Comparison of ENCODE assay signal across 34 cellular contexts in genomic region chr4:121817701-121818100, GRCh38. TPM values are rescaled to one million over a fixed set of nuclear protein-coding genes. Genes with fewer than 3 reads are reported as not detected.
A peak's percentile ranks its signal among the peaks of the same experiment; 100 is the strongest.
DNase-seq lines count a peak whose midpoint lies in the region; ATAC-seq and TF ChIP-seq lines count a peak whose summit lies in the region.
"Had no signal": no experiment of that assay in that cellular context is flagged by ENCODE, and none has a peak within 500 bp of the region (broad histone marks: within the 10 kb centered on the region; RNA-seq: fewer than 3 reads in every experiment).

No MANE protein-coding gene starts in this region.

- H3K27me3 Mint-ChIP-seq in activated CD4-positive, alpha-beta T cell treated with anti-CD3 and anti-CD28 coated beads, Interleukin-2, amount 10 ng/mL, durations not matched to agents 7 days and 5 days, result no peaks in the 10 kb centered on the region
- no peaks in the 10 kb centered on the region for H3K27me3 Mint-ChIP-seq in activated T-helper 1 cell treated with anti-CD3 and anti-CD28 coated beads, Interleukin-12 subunit alpha, Interleukin-12 subunit beta, Interleukin-2, Interleukin-4 antibody, amounts not matched to agents 30 ng/mL and 10 ng/mL and 1 ng/mL, durations not matched to agents 14 hours and 24 hours and 36 hours (ENCODE audit: insufficient read depth)
- H3K27me3 Mint-ChIP-seq: activated naive CD8-positive, alpha-beta T cell had no signal

- peak overlapping the region; percentile 60 for H3K27ac Mint-ChIP-seq in activated CD4-positive, alpha-beta T cell treated with anti-CD3 and anti-CD28 coated beads, Interleukin-2, amount 10 ng/mL, durations not matched to agents 7 days and 5 days
- peak overlapping the region; percentile 15 for H3K27ac Mint-ChIP-seq in activated T-helper 1 cell treated with anti-CD3 and anti-CD28 coated beads, Interleukin-12 subunit alpha, Interleukin-12 subunit beta, Interleukin-2, Interleukin-4 antibody, amounts not matched to agents 30 ng/mL and 10 ng/mL and 1 ng/mL, durations not matched to agents 14 hours and 24 hours and 36 hours
- H3K27ac Mint-ChIP-seq: endodermal cell had no signal

- peaks cover 83% of the 10 kb centered on the region for H3K79me2 ChIP-seq in GM23248 (ENCODE audit: insufficient read depth)

- no peaks in the 10 kb centered on the region for H4K20me1 ChIP-seq in GM23248 (ENCODE audit: insufficient read depth)

- no peak overlapping the region for H3K9ac ChIP-seq in GM23248
- H3K9ac ChIP-seq: KMS-11 had no signal

- no peak for ATAC-seq in heart right ventricle
- ATAC-seq: A549, foreskin keratinocyte, pancreas had no signal

- CTCF ChIA-PET in activated CD4-positive, alpha-beta T cell treated with anti-CD3 and anti-CD28 coated beads, Interleukin-2, amount 10 ng/mL, durations not matched to agents 7 days and 5 days (lab: Charles Lee), result interaction anchor here (1.0 kb wide), 1 partner anchor 10 kb away, joined by 3 read pairs; no protein-coding TSS in a partner anchor

- in situ Hi-C loops in GM23248 (cut with MboI), result no loop called here

- H3K27ac ChIP-seq in 22Rv1 (0 out of 2 replicates have a peak overlapping the region, but pooled peaks have one; percentile 2), GM23248 (peak overlapping the region; percentile 1; the same call in 1 of the 2 replicates), heart right ventricle (no peak overlapping the region)
- H3K27ac ChIP-seq: A549, ascending aorta, esophagus muscularis mucosa, foreskin keratinocyte, KMS-11, pancreas, tibial nerve, VCaP had no signal

- WGBS in GM23248 (ENCODE audit: low coverage in 1 of 2, low lambda C conversion rate in 2 of 2, missing lambda C conversion rate in 2 of 2), 2 experiments, result 50 to 59% methylated on average over 1 of the region's 1 CpG
- WGBS in heart right ventricle, 2 donors, result 78 to 84% methylated on average over 1 of the region's 1 CpG

- H3K9me3 ChIP-seq in GM23248 (ENCODE audit: low read depth) (no peaks in the 10 kb centered on the region), heart right ventricle (no peaks in the 10 kb centered on the region)
- H3K9me3 ChIP-seq: A549, ascending aorta, esophagus muscularis mucosa, pancreas, tibial nerve had no signal

- H3K4me1 Mint-ChIP-seq in activated CD4-positive, alpha-beta T cell treated with anti-CD3 and anti-CD28 coated beads, Interleukin-2, amount 10 ng/mL, durations not matched to agents 7 days and 5 days, result peaks cover 67% of the 10 kb centered on the region
- peaks cover 65% of the 10 kb centered on the region for H3K4me1 Mint-ChIP-seq in activated T-helper 1 cell treated with anti-CD3 and anti-CD28 coated beads, Interleukin-12 subunit alpha, Interleukin-12 subunit beta, Interleukin-2, Interleukin-4 antibody, amounts not matched to agents 30 ng/mL and 10 ng/mL and 1 ng/mL, durations not matched to agents 14 hours and 24 hours and 36 hours (ENCODE audit: low read depth)

- no peak overlapping the region for H3K4me3 Mint-ChIP-seq in activated CD4-positive, alpha-beta T cell treated with anti-CD3 and anti-CD28 coated beads, Interleukin-2, amount 10 ng/mL, durations not matched to agents 7 days and 5 days
- no peak overlapping the region for H3K4me3 Mint-ChIP-seq in activated T-helper 1 cell treated with anti-CD3 and anti-CD28 coated beads, Interleukin-12 subunit alpha, Interleukin-12 subunit beta, Interleukin-2, Interleukin-4 antibody, amounts not matched to agents 30 ng/mL and 10 ng/mL and 1 ng/mL, durations not matched to agents 14 hours and 24 hours and 36 hours
- H3K4me3 Mint-ChIP-seq: activated naive CD8-positive, alpha-beta T cell; endodermal cell had no signal

- H3K4me2 ChIP-seq in GM23248 (ENCODE audit: unreplicated experiment), result no peak overlapping the region
- H3K4me2 ChIP-seq: A549, KMS-11 had no signal

- H3K4me1 ChIP-seq in GM23248 (ENCODE audit: insufficient read depth) (peaks cover 51% of the 10 kb centered on the region), heart right ventricle (peaks cover 0 to 18% (median 0%) of the 10 kb centered on the region in 9 donors)
- H3K4me1 ChIP-seq: ascending aorta had no signal

- intact Hi-C loops in activated T-helper 1 cell treated with anti-CD3 and anti-CD28 coated beads, Interleukin-12 subunit alpha, Interleukin-12 subunit beta, Interleukin-2, Interleukin-4 antibody, amounts not matched to agents 30 ng/mL and 10 ng/mL and 1 ng/mL, durations not matched to agents 14 hours and 24 hours and 36 hours (cut with micrococcal nuclease), result no loop called here
- intact Hi-C loops in heart right ventricle (cut with DNase I), result no loop called here

- H3K9me3 Mint-ChIP-seq in activated CD4-positive, alpha-beta T cell treated with anti-CD3 and anti-CD28 coated beads, Interleukin-2, amount 10 ng/mL, durations not matched to agents 7 days and 5 days, result no peaks in the 10 kb centered on the region
- no peaks in the 10 kb centered on the region for H3K9me3 Mint-ChIP-seq in activated T-helper 1 cell treated with anti-CD3 and anti-CD28 coated beads, Interleukin-12 subunit alpha, Interleukin-12 subunit beta, Interleukin-2, Interleukin-4 antibody, amounts not matched to agents 30 ng/mL and 10 ng/mL and 1 ng/mL, durations not matched to agents 14 hours and 24 hours and 36 hours
- H3K9me3 Mint-ChIP-seq: endodermal cell, neural crest cell had no signal

- H3K4me3 ChIP-seq in GM23248, result no peak overlapping the region
- no peak overlapping the region for H3K4me3 ChIP-seq in heart right ventricle
- H3K4me3 ChIP-seq: A549, ascending aorta, esophagus muscularis mucosa, pancreas, tibial nerve had no signal

- DNase-seq in activated CD4-positive, alpha-beta T cell treated with anti-CD3 and anti-CD28 coated beads, Interleukin-2, amount 10 ng/mL, durations not matched to agents 7 days and 5 days, result no peak
- DNase-seq in activated CD4-positive, alpha-beta T cell treated with anti-CD3 and anti-CD28 coated beads for 48 hours, result no peak
- DNase-seq in GM23248 (no peak), heart right ventricle (no peak), LoVo (ENCODE audit: low spot score) (no peak), RPMI8226 (no peak)
- no peak for DNase-seq in activated T-helper 1 cell treated with anti-CD3 and anti-CD28 coated beads, Interleukin-12 subunit alpha, Interleukin-12 subunit beta, Interleukin-2, Interleukin-4 antibody, amounts not matched to agents 30 ng/mL and 10 ng/mL and 1 ng/mL, durations not matched to agents 14 hours and 24 hours and 36 hours (ENCODE audit: low spot score)
- DNase-seq: activated CD4-positive, alpha-beta T cell treated with anti-CD3 and anti-CD28 coated beads, Interleukin-2, amount 50 U/mL, for 4 hours; activated T-cell treated with anti-CD3 and anti-CD28 coated beads for 4 hours; cortex of kidney; DMS53; endodermal cell; foreskin keratinocyte; GF-D8; HCEC 1CT; kidney glomerular epithelial cell; MV-4-11; NCI-H146; NCI-H2107; NCI-H748 treated with DMSO at 0.1 percent for 48 hours; pancreas; retina; small intestine; T-helper 9 cell had no signal

- H3K9me2 ChIP-seq in GM23248 (ENCODE audit: insufficient read depth), result no peaks in the 10 kb centered on the region

- H3F3A ChIP-seq in GM23248 (ENCODE audit: insufficient read depth), result peaks cover 62% of the 10 kb centered on the region

- H3K27me3 ChIP-seq in GM23248 (replicated peaks; ENCODE audit: insufficient read depth) (no peaks in the 10 kb centered on the region), heart right ventricle (no peaks in the 10 kb centered on the region)
- H3K27me3 ChIP-seq: ascending aorta, esophagus muscularis mucosa, foreskin keratinocyte, pancreas, tibial nerve had no signal

- POLR2A ChIA-PET in activated CD4-positive, alpha-beta T cell treated with anti-CD3 and anti-CD28 coated beads, Interleukin-2, amount 10 ng/mL, durations not matched to agents 7 days and 5 days (lab: Charles Lee), result no interaction called here

- TF ChIP-seq CTCF in 22Rv1 (IDR thresholded peaks at IDR 0.05) (no peak), heart right ventricle (IDR thresholded peaks at IDR 0.05) (no peak)

- H3K36me3 ChIP-seq in GM23248 (ENCODE audit: low read depth) (peaks cover 60% of the 10 kb centered on the region), heart right ventricle (peaks cover 0 to 79% (median 46%) of the 10 kb centered on the region in 9 donors)

- peaks cover 72% of the 10 kb centered on the region for H3K36me3 Mint-ChIP-seq in activated CD4-positive, alpha-beta T cell treated with anti-CD3 and anti-CD28 coated beads, Interleukin-2, amount 10 ng/mL, durations not matched to agents 7 days and 5 days (ENCODE audit: low read depth)
- H3K36me3 Mint-ChIP-seq in activated T-helper 1 cell treated with anti-CD3 and anti-CD28 coated beads, Interleukin-12 subunit alpha, Interleukin-12 subunit beta, Interleukin-2, Interleukin-4 antibody, amounts not matched to agents 30 ng/mL and 10 ng/mL and 1 ng/mL, durations not matched to agents 14 hours and 24 hours and 36 hours (ENCODE audit: low read depth), result peaks cover 59% of the 10 kb centered on the region

- no peak overlapping the region for H2AFZ ChIP-seq in GM23248

RNA-seq across cellular contexts. Expression of gene CCNA2, which starts 6.0 kb away (rescaled TPM):
- 100 to 1,000 TPM; 128 to 143 TPM for total RNA-seq in activated CD4-positive, alpha-beta T cell treated with anti-CD3 and anti-CD28 coated beads, Interleukin-2, amount 10 ng/mL, durations not matched to agents 7 days and 5 days
- total RNA-seq in GM23248 (2014; rRNA removed; shearing (Covaris generic)), result 45.3 and 47.7 TPM in 2 replicates
- 33.1 and 33.7 TPM in 2 replicates for polyA plus RNA-seq in GM23248 (2016; fragmentation: Nextera tagmentation; extraction: Ambion mirVana)
- total RNA-seq in activated T-helper 1 cell treated with anti-CD3 and anti-CD28 coated beads, Interleukin-12 subunit alpha, Interleukin-12 subunit beta, Interleukin-2, Interleukin-4 antibody, amounts not matched to agents 30 ng/mL and 10 ng/mL and 1 ng/mL, durations not matched to agents 14 hours and 24 hours and 36 hours, result 59.9 and 64.3 TPM in 2 replicates
- 1 to 10 TPM in 2 of 10 donors, under 1 TPM in 6, not detected in 2; 0.07 to 5.8 (median 0.45) TPM for total RNA-seq in heart right ventricle
- 1 to 10 TPM in 1 of 2 donors, under 1 TPM in 1; 0.42 to 1.2 TPM for polyA plus RNA-seq in heart right ventricle
- total RNA-seq: ascending aorta had no signal

RNA-seq across cellular contexts. Expression of gene EXOSC9, which starts 16.6 kb away (rescaled TPM):
- 10 to 100 TPM; 56.2 to 58.1 TPM for total RNA-seq in activated CD4-positive, alpha-beta T cell treated with anti-CD3 and anti-CD28 coated beads, Interleukin-2, amount 10 ng/mL, durations not matched to agents 7 days and 5 days
- 44.1 and 48.4 TPM in 2 replicates for total RNA-seq in GM23248 (2014; rRNA removed; shearing (Covaris generic))
- 37.9 and 41.9 TPM in 2 replicates for polyA plus RNA-seq in GM23248 (2016; fragmentation: Nextera tagmentation; extraction: Ambion mirVana)
- total RNA-seq in activated T-helper 1 cell treated with anti-CD3 and anti-CD28 coated beads, Interleukin-12 subunit alpha, Interleukin-12 subunit beta, Interleukin-2, Interleukin-4 antibody, amounts not matched to agents 30 ng/mL and 10 ng/mL and 1 ng/mL, durations not matched to agents 14 hours and 24 hours and 36 hours, result 71.9 and 74.0 TPM in 2 replicates
- total RNA-seq in heart right ventricle, result 10 to 100 TPM; 10.7 to 15.4 (median 13.1) TPM
- polyA plus RNA-seq in heart right ventricle, result 10 to 100 TPM; 26.6 to 29.2 TPM

RNA-seq across cellular contexts. Expression of gene BBS7, which starts 52.6 kb away (rescaled TPM):
- 10 to 100 TPM; 16.3 to 21.5 TPM for total RNA-seq in activated CD4-positive, alpha-beta T cell treated with anti-CD3 and anti-CD28 coated beads, Interleukin-2, amount 10 ng/mL, durations not matched to agents 7 days and 5 days
- total RNA-seq in GM23248 (2014; rRNA removed; shearing (Covaris generic)), result 24.5 and 25.3 TPM in 2 replicates
- polyA plus RNA-seq in GM23248 (2016; fragmentation: Nextera tagmentation; extraction: Ambion mirVana) (27.7 and 28.7 TPM in 2 replicates), heart right ventricle (1 to 10 TPM; 2.6 to 8.5 TPM)
- 16.9 and 20.2 TPM in 2 replicates for total RNA-seq in activated T-helper 1 cell treated with anti-CD3 and anti-CD28 coated beads, Interleukin-12 subunit alpha, Interleukin-12 subunit beta, Interleukin-2, Interleukin-4 antibody, amounts not matched to agents 30 ng/mL and 10 ng/mL and 1 ng/mL, durations not matched to agents 14 hours and 24 hours and 36 hours
- total RNA-seq in heart right ventricle, result 1 to 10 TPM; 3.2 to 7.7 (median 5.3) TPM

RNA-seq across cellular contexts. Expression of gene SMIM43, which starts 52.7 kb away (rescaled TPM):
- not detected for total RNA-seq in activated CD4-positive, alpha-beta T cell treated with anti-CD3 and anti-CD28 coated beads, Interleukin-2, amount 10 ng/mL, durations not matched to agents 7 days and 5 days
- 3.4 and 3.5 TPM in 2 replicates for total RNA-seq in GM23248 (2014; rRNA removed; shearing (Covaris generic))
- polyA plus RNA-seq in GM23248 (2016; fragmentation: Nextera tagmentation; extraction: Ambion mirVana) (1.4 TPM in 2 replicates), heart right ventricle (1 to 10 TPM in 1 of 2 donors, not detected in 1; 1.3 TPM)
- total RNA-seq in activated T-helper 1 cell treated with anti-CD3 and anti-CD28 coated beads, Interleukin-12 subunit alpha, Interleukin-12 subunit beta, Interleukin-2, Interleukin-4 antibody, amounts not matched to agents 30 ng/mL and 10 ng/mL and 1 ng/mL, durations not matched to agents 14 hours and 24 hours and 36 hours, result not detected in 2 replicates
- total RNA-seq in heart right ventricle, result under 1 TPM in 2 of 10 donors, not detected in 8; 0.09 to 0.15 TPM
- total RNA-seq: ascending aorta, endodermal cell, foreskin keratinocyte, HT1080, pancreas had no signal

Comparison
In these comparisons a context has a peak if more than half of its experiments do, and no peak if none do; other contexts are left out.
1. H3K27ac ChIP-seq: peak in 22Rv1 (single experiment) and GM23248 (single experiment); none in heart right ventricle (0 of 10).